In genomic region chr7:4837814-4838625, GRCh38 we compare ENCODE assay signal across 15 cellular contexts. TPM values are rescaled to one million over a fixed set of nuclear protein-coding genes. Genes with fewer than 3 reads are reported as not detected.
DNase-seq lines count a peak whose midpoint lies in the region; ATAC-seq and TF ChIP-seq lines count a peak whose summit lies in the region.
"Had no signal": no experiment of that assay in that cellular context is flagged by ENCODE, and none has a peak within 500 bp of the region (broad histone marks: within the 10 kb centered on the region; RNA-seq: fewer than 3 reads in every experiment).

No MANE protein-coding gene starts in this region.

- H3K4me1 Mint-ChIP-seq in stimulated activated naive B cell treated with anti-CD40 and anti-IgM and Interleukin-4, amounts not matched to agents 10 μg/mL and 1 μg/mL and 100 μg/mL, for 72 hours, result no peaks in the 10 kb centered on the region

- no peaks in the 10 kb centered on the region for H3K9me3 ChIP-seq in A673 (ENCODE audit: low read depth, low read length, poor library complexity, severe bottlenecking)
- H3K9me3 ChIP-seq: lower lobe of right lung had no signal

- H3K27ac Mint-ChIP-seq in stimulated activated naive B cell treated with anti-CD40 and anti-IgM and Interleukin-4, amounts not matched to agents 10 μg/mL and 1 μg/mL and 100 μg/mL, for 72 hours, result no peak overlapping the region
- H3K27ac Mint-ChIP-seq: activated T-helper 1 cell treated with anti-CD3 and anti-CD28 coated beads, Interleukin-12 subunit alpha, Interleukin-12 subunit beta, Interleukin-2, Interleukin-4 antibody, amounts not matched to agents 30 ng/mL and 10 ng/mL and 1 ng/mL, durations not matched to agents 14 hours and 24 hours and 36 hours had no signal

- peak; percentile 38 for ATAC-seq in sciatic nerve
- no peak for ATAC-seq in stimulated activated naive B cell treated with anti-CD40 and anti-IgM and Interleukin-4, amounts not matched to agents 10 μg/mL and 1 μg/mL and 100 μg/mL, for 72 hours (replicated peaks)
- ATAC-seq: lower lobe of right lung had no signal

- no peak overlapping the region for H3K4me3 ChIP-seq in A673 (ENCODE audit: low read depth, low read length, poor library complexity, severe bottlenecking)
- H3K4me3 ChIP-seq: lower lobe of right lung had no signal

- peaks cover 0 to 4% of the 10 kb centered on the region in 2 donors for H3K27me3 Mint-ChIP-seq in stimulated activated naive B cell treated with anti-CD40 and anti-IgM and Interleukin-4, amounts not matched to agents 10 μg/mL and 1 μg/mL and 100 μg/mL, for 72 hours

- no peaks in the 10 kb centered on the region for H3K4me1 ChIP-seq in A673 (ENCODE audit: insufficient read depth, low read length, poor library complexity, severe bottlenecking)
- H3K4me1 ChIP-seq: lower lobe of right lung had no signal

- H3K27ac ChIP-seq in A673 (ENCODE audit: low read depth, low read length, poor library complexity, severe bottlenecking), result no peak overlapping the region
- H3K27ac ChIP-seq: lower lobe of right lung had no signal

- POLR2A ChIA-PET in A673 (lab: Charles Lee; ENCODE audit: low non-redundant PET), result no interaction called here

- no peaks in the 10 kb centered on the region for H3K36me3 Mint-ChIP-seq in stimulated activated naive B cell treated with anti-CD40 and anti-IgM and Interleukin-4, amounts not matched to agents 10 μg/mL and 1 μg/mL and 100 μg/mL, for 72 hours

- intact Hi-C loops in cardiac septum (cut with DNase I) (no loop called here), sciatic nerve (cut with DNase I) (no loop called here), A673 (cut with micrococcal nuclease; ENCODE audit: unreplicated experiment) (no loop called here)

- H3K4me3 Mint-ChIP-seq in stimulated activated naive B cell treated with anti-CD40 and anti-IgM and Interleukin-4, amounts not matched to agents 10 μg/mL and 1 μg/mL and 100 μg/mL, for 72 hours, result no peak overlapping the region
- H3K4me3 Mint-ChIP-seq: activated T-helper 1 cell treated with anti-CD3 and anti-CD28 coated beads, Interleukin-12 subunit alpha, Interleukin-12 subunit beta, Interleukin-2, Interleukin-4 antibody, amounts not matched to agents 30 ng/mL and 10 ng/mL and 1 ng/mL, durations not matched to agents 14 hours and 24 hours and 36 hours had no signal

- TF ChIP-seq CTCF in A673 (conservative IDR thresholded peaks at IDR 0.05; ENCODE audit: low read depth, low read length), result no peak

- CTCF ChIA-PET in A673 (lab: Charles Lee), result no interaction called here

- no peaks in the 10 kb centered on the region for H3K27me3 ChIP-seq in A673 (replicated peaks; ENCODE audit: insufficient read depth, low read depth, low read length, poor library complexity)

- no peaks in the 10 kb centered on the region for H3K36me3 ChIP-seq in A673 (ENCODE audit: insufficient read depth, low read length, poor library complexity, severe bottlenecking)

- H3K9me3 Mint-ChIP-seq in stimulated activated naive B cell treated with anti-CD40 and anti-IgM and Interleukin-4, amounts not matched to agents 10 μg/mL and 1 μg/mL and 100 μg/mL, for 72 hours, result no peaks in the 10 kb centered on the region
- H3K9me3 Mint-ChIP-seq: activated T-helper 1 cell treated with anti-CD3 and anti-CD28 coated beads, Interleukin-12 subunit alpha, Interleukin-12 subunit beta, Interleukin-2, Interleukin-4 antibody, amounts not matched to agents 30 ng/mL and 10 ng/mL and 1 ng/mL, durations not matched to agents 14 hours and 24 hours and 36 hours had no signal

- DNase-seq in NCI-H82 (lab: John Stamatoyannopoulos, UW) (peak; percentile 52), NCI-H82 treated with DMSO at 0.1 percent for 48 hours (lab: John Stamatoyannopoulos, UW; ENCODE audit: unreplicated experiment) (no peak), NCI-H2227 (lab: John Stamatoyannopoulos, UW; ENCODE audit: unreplicated experiment) (peak; percentile 70), cardiac septum (ENCODE audit: low spot score) (peak; percentile 66), sciatic nerve (ENCODE audit: low spot score) (no peak), amygdala (lab: John Stamatoyannopoulos, UW) (no peak), A673 (ENCODE audit: low spot score) (no peak)
- no peak for DNase-seq in stimulated activated naive B cell treated with anti-CD40 and anti-IgM and Interleukin-4, amounts not matched to agents 10 μg/mL and 1 μg/mL and 100 μg/mL, for 72 hours
- DNase-seq: activated CD4-positive, alpha-beta T cell treated with anti-CD3 and anti-CD28 coated beads, Interleukin-2, amount 50 U/mL, for 4 hours; lower lobe of right lung; NCI-H526 treated with DMSO at 0.1 percent for 48 hours; T-helper 9 cell had no signal

- BruUV-seq in A673 (replicated peaks; lab: Mats Ljungman, UMichigan), result no TSS peak

RNA-seq across cellular contexts. Expression of gene PAPOLB, which starts 23.8 kb away (rescaled TPM):
- 0.05 TPM for total RNA-seq in cardiac septum
- 0.98 TPM for total RNA-seq in sciatic nerve
- total RNA-seq in A673 (2021), result 0.17 TPM in 2 replicates
- total RNA-seq: activated T-helper 1 cell treated with anti-CD3 and anti-CD28 coated beads, Interleukin-12 subunit alpha, Interleukin-12 subunit beta, Interleukin-2, Interleukin-4 antibody, amounts not matched to agents 30 ng/mL and 10 ng/mL and 1 ng/mL, durations not matched to agents 14 hours and 24 hours and 36 hours; HT-29; M059J had no signal

RNA-seq across cellular contexts. Expression of gene RADIL, which starts 45.5 kb away (rescaled TPM):
- 2.5 TPM for total RNA-seq in cardiac septum
- 19.8 TPM for total RNA-seq in sciatic nerve
- total RNA-seq in A673 (2021), result 5.0 and 7.6 TPM in 2 replicates
- total RNA-seq: HT-29, M059J had no signal

Comparison
In these comparisons a context has a peak if more than half of its experiments do, and no peak if none do; other contexts are left out.
1. DNase-seq: peak in NCI-H82 (single experiment), NCI-H2227 (single experiment) and cardiac septum (single experiment); none in NCI-H82 treated with DMSO at 0.1 percent for 48 hours (single experiment), sciatic nerve (single experiment), amygdala (0 of 56), stimulated activated naive B cell treated with anti-CD40 and anti-IgM and Interleukin-4, amounts not matched to agents 10 μg/mL and 1 μg/mL and 100 μg/mL, for 72 hours (single experiment) and A673 (single experiment).